In genomic region chr12:64669270-64669842, GRCh38 we compare ENCODE assay signal across 8 cellular contexts. TPM values are rescaled to one million over a fixed set of nuclear protein-coding genes. Genes with fewer than 3 reads are reported as not detected.
DNase-seq lines count a peak whose midpoint lies in the region; ATAC-seq and TF ChIP-seq lines count a peak whose summit lies in the region.

No MANE protein-coding gene starts in this region.

- intact Hi-C loops in OCI-LY7 (cut with micrococcal nuclease; ENCODE audit: unreplicated experiment) = no loop called here

- H3K4me3 Mint-ChIP-seq in brain (peak overlapping the region in 3 of 5 experiments; percentile 8 to 37 (median 12)), mesothelial cell of epicardium (no peak overlapping the region)

- peaks cover 13% of the 10 kb centered on the region; the same call in 1 of the 2 replicates for H4K20me1 ChIP-seq in OCI-LY7 (ENCODE audit: insufficient read depth, low read length)

- H3K9me3 Mint-ChIP-seq in brain (no peaks in the 10 kb centered on the region), mesothelial cell of epicardium (no peaks in the 10 kb centered on the region)

- H3K27me3 Mint-ChIP-seq in brain (no peaks in the 10 kb centered on the region), mesothelial cell of epicardium (ENCODE audit: low read depth) (no peaks in the 10 kb centered on the region)

- POLR2A ChIA-PET in OCI-LY7 (lab: Charles Lee) = interaction anchor here (0.6 to 2.0 kb wide), 20 partner anchors 11 to 523 kb away, joined by 3 to 13 read pairs (median 4); partner anchors contain the start of gene RASSF3

- H2AFZ ChIP-seq in OCI-LY7 (ENCODE audit: low read length) = peak overlapping the region; percentile 11; the same call in 1 of the 2 replicates

- peak overlapping the region; percentile 82 for H3K27ac ChIP-seq in OCI-LY7 (ENCODE audit: low read depth, low read length, poor library complexity, severe bottlenecking)

- H3K36me3 Mint-ChIP-seq in brain (no peaks in the 10 kb centered on the region), mesothelial cell of epicardium (no peaks in the 10 kb centered on the region)

- no peaks in the 10 kb centered on the region for H3K9me3 ChIP-seq in OCI-LY7 (ENCODE audit: low read length)

- peak; percentile 28 for DNase-seq in activated T-cell treated with anti-CD3 and anti-CD28 coated beads for 24 hours (ENCODE audit: low read depth)
- no peak for DNase-seq in activated T-cell treated with anti-CD3 and anti-CD28 coated beads for 4 hours
- DNase-seq in OCI-LY7 (ENCODE audit: low spot score) = peak; percentile 77
- DNase-seq in mesothelial cell of epicardium (ENCODE audit: low spot score in 2 of 2, unreplicated experiment in 2 of 2) = no peak
- no peak for DNase-seq in NCI-H2107 treated with DMSO at 0.1 percent for 48 hours (lab: John Stamatoyannopoulos, UW; ENCODE audit: unreplicated experiment)
- no peak for DNase-seq in NCI-H2029 treated with DMSO at 0.1 percent for 48 hours (lab: John Stamatoyannopoulos, UW)

- peaks cover 90% of the 10 kb centered on the region for H3K4me1 ChIP-seq in OCI-LY7 (ENCODE audit: insufficient read depth, low read length, poor library complexity, severe bottlenecking)

- peak overlapping the region; percentile 60 for H3K4me3 ChIP-seq in OCI-LY7 (ENCODE audit: low read depth, low read length, poor library complexity, severe bottlenecking)

- TF ChIP-seq CTCF in OCI-LY7 (conservative IDR thresholded peaks at IDR 0.05; ENCODE audit: low read length) (no peak), brain (conservative IDR thresholded peaks at IDR 0.05) (no peak), mesothelial cell of epicardium (IDR thresholded peaks at IDR 0.05; ENCODE audit: unreplicated experiment) (no peak)

- no peaks in the 10 kb centered on the region for H3K36me3 ChIP-seq in OCI-LY7 (ENCODE audit: insufficient read depth, low read length)

- H3K4me2 ChIP-seq in OCI-LY7 (ENCODE audit: low read length) = peak overlapping the region; percentile 82

- peaks cover 75% of the 10 kb centered on the region for H3K4me1 Mint-ChIP-seq in brain
- peaks cover 65% of the 10 kb centered on the region for H3K4me1 Mint-ChIP-seq in mesothelial cell of epicardium

- no peaks in the 10 kb centered on the region for H3K9me2 ChIP-seq in OCI-LY7 (ENCODE audit: insufficient read depth, low read length)

- peaks cover 98% of the 10 kb centered on the region for H3K79me2 ChIP-seq in OCI-LY7 (ENCODE audit: insufficient read depth, low read depth, low read length)

- no TSS peak for BruUV-seq in OCI-LY7 (replicated peaks; lab: Mats Ljungman, UMichigan)

- ATAC-seq in HG02884 (IDR thresholded peaks at IDR 0.05; ENCODE audit: unreplicated experiment) = peak; percentile 70

- CTCF ChIA-PET in OCI-LY7 (lab: Charles Lee; ENCODE audit: unreplicated experiment) = interaction anchor here (0.9 kb wide), 1 partner anchor 10 kb away, joined by 3 read pairs; no protein-coding TSS in a partner anchor

- peak overlapping the region in 2 of 5 experiments; percentile 56 to 76 for H3K27ac Mint-ChIP-seq in brain
- peak overlapping the region; percentile 86 for H3K27ac Mint-ChIP-seq in mesothelial cell of epicardium

RNA-seq across cellular contexts. Expression of gene RASSF3, which starts 59.1 kb away (rescaled TPM):
- 13.8 and 16.3 TPM in 2 replicates for total RNA-seq in OCI-LY7 (2014; rRNA removed; shearing (Covaris generic))
- 49.9 and 50.8 TPM in 2 replicates for total RNA-seq in OCI-LY7 (2022)
- 10.1 TPM for polyA plus RNA-seq in brain (ENCODE audit: insufficient read depth, low read depth, low replicate concordance)
- total RNA-seq in mesothelial cell of epicardium = 16.3 to 18.8 TPM (median 16.3 TPM) in 3 replicates

Comparison
In these comparisons a context has a peak if more than half of its experiments do, and no peak if none do; other contexts are left out.
1. DNase-seq: peak in activated T-cell treated with anti-CD3 and anti-CD28 coated beads for 24 hours (single experiment) and OCI-LY7 (single experiment); none in activated T-cell treated with anti-CD3 and anti-CD28 coated beads for 4 hours (single experiment), mesothelial cell of epicardium (0 of 2), NCI-H2107 treated with DMSO at 0.1 percent for 48 hours (single experiment) and NCI-H2029 treated with DMSO at 0.1 percent for 48 hours (single experiment).